In genomic region chr3:187540847-187541246, GRCh38 we compare ENCODE assay signal across 10 cellular contexts.
"Had no signal": no experiment of that assay in that cellular context is flagged by ENCODE, and none has a peak within 500 bp of the region (broad histone marks: within the 10 kb centered on the region; RNA-seq: fewer than 3 reads in every experiment).

No MANE protein-coding gene starts in this region.

- FAIRE-seq: H1 had no signal

- DNase-seq: GM23248, GOT3, H7, H9, HCEC 1CT, HFFc6 had no signal

- H3K36me3 ChIP-seq: HAP-1 had no signal

- H3K9me3 ChIP-seq: HAP-1 had no signal

- H3K9ac ChIP-seq: GM23248 had no signal

- ATAC-seq: GM23338, HCT116 had no signal

- H3K4me1 ChIP-seq: HAP-1 had no signal

- H2AFZ ChIP-seq: GM23248, GM23338 had no signal

- H3K4me3 ChIP-seq: GM23248, GM23338, HAP-1 had no signal

- H3K4me2 ChIP-seq: GM23338 had no signal

- H3K27ac ChIP-seq: GM23248 had no signal
